16 cellular contexts compared by ENCODE assay signal in the genomic region with DNA sequence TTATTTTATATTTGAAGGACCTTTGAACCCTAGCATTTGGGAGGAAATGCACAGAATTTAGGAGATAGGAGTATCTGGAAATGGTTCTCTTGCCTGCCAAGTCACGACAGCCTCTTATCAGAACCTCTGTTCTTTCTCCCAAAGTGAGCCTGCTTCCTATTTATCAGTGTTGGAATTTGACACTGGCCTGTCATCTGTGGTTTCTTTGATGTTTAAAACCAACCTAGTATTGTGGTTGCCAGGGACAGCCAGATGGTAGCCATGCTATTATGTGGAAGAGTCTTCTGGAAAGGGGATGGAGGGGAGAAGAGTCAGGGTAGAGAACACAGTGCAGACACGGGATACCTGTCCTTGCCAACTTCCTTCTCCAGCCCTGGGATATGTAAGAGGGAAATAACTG. TPM values are rescaled to one million over a fixed set of nuclear protein-coding genes. Genes with fewer than 3 reads are reported as not detected.
DNase-seq lines count a peak whose midpoint lies in the region; ATAC-seq and TF ChIP-seq lines count a peak whose summit lies in the region.
"Had no signal": no experiment of that assay in that cellular context is flagged by ENCODE, and none has a peak within 500 bp of the region (broad histone marks: within the 10 kb centered on the region; RNA-seq: fewer than 3 reads in every experiment).

No MANE protein-coding gene starts in this region.

- no peak overlapping the region for H3K9ac ChIP-seq in endodermal cell (ENCODE audit: extremely low read depth, low read length, poor library complexity, severe bottlenecking)
- H3K9ac ChIP-seq: GM23248 had no signal

- no peak overlapping the region for H3K4me3 ChIP-seq in endodermal cell (ENCODE audit: low read length)
- no peak overlapping the region for H3K4me3 ChIP-seq in mesodermal cell (ENCODE audit: extremely low read depth, insufficient read depth, low read length, poor library complexity, severe bottlenecking)
- H3K4me3 ChIP-seq: GM23248, HAP-1 had no signal

- DNase-seq in ELF-1 (ENCODE audit: low read depth, low spot score) = peak; percentile 29
- DNase-seq in RPMI7951 (ENCODE audit: low read depth) = peak; percentile 60
- no peak for DNase-seq in endodermal cell
- no peak for DNase-seq in effector CD8-positive, alpha-beta T cell (lab: John Stamatoyannopoulos, UW)
- DNase-seq: BE2C; C1 segment of cervical spinal cord; Caco-2; CD4-positive, CD25-positive, alpha-beta regulatory T cell; CD8-positive, alpha-beta memory T cell; GDM1; GM23248 had no signal

- no peaks in the 10 kb centered on the region for H3K9me3 Mint-ChIP-seq in endodermal cell
- H3K9me3 Mint-ChIP-seq: CD8-positive, alpha-beta memory T cell had no signal

- H3K27me3 Mint-ChIP-seq in endodermal cell (ENCODE audit: insufficient read depth) = no peaks in the 10 kb centered on the region
- H3K27me3 Mint-ChIP-seq: CD4-positive, CD25-positive, alpha-beta regulatory T cell; CD8-positive, alpha-beta memory T cell had no signal

- no peak overlapping the region for H3K4me3 Mint-ChIP-seq in endodermal cell
- H3K4me3 Mint-ChIP-seq: CD4-positive, CD25-positive, alpha-beta regulatory T cell; CD8-positive, alpha-beta memory T cell had no signal

- no peaks in the 10 kb centered on the region for H3K27me3 ChIP-seq in endodermal cell (ENCODE audit: control insufficient read depth, insufficient read depth, low read length, poor library complexity, severe bottlenecking)
- H3K27me3 ChIP-seq: BE2C had no signal

- H3K4me1 Mint-ChIP-seq in endodermal cell = peaks cover 4% of the 10 kb centered on the region
- H3K4me1 Mint-ChIP-seq: CD8-positive, alpha-beta memory T cell had no signal

- H3K36me3 ChIP-seq in endodermal cell (ENCODE audit: control insufficient read depth, insufficient read depth, low read length) (peaks cover 82% of the 10 kb centered on the region), mesodermal cell (ENCODE audit: control insufficient read depth, insufficient read depth, low read length) (peaks cover 98% of the 10 kb centered on the region)

- TF ChIP-seq CTCF in endodermal cell (conservative IDR thresholded peaks at IDR 0.05) = no peak

- H3K4me1 ChIP-seq in endodermal cell (ENCODE audit: control insufficient read depth, insufficient read depth, low read length) = no peaks in the 10 kb centered on the region
- H3K4me1 ChIP-seq in mesodermal cell (ENCODE audit: control insufficient read depth, insufficient read depth, low read length, poor library complexity, severe bottlenecking) = peaks cover 12% of the 10 kb centered on the region
- H3K4me1 ChIP-seq: BE2C had no signal

- H3K27ac Mint-ChIP-seq in endodermal cell = peak overlapping the region; percentile 17

- H3K27ac ChIP-seq in endodermal cell (ENCODE audit: low read depth, low read length) (no peak overlapping the region), mesodermal cell (ENCODE audit: low read depth, low read length, severe bottlenecking) (peak overlapping the region; percentile 62)
- H3K27ac ChIP-seq: GM23248, HL-60 had no signal

- H3K36me3 Mint-ChIP-seq in endodermal cell (ENCODE audit: low read depth) = peaks cover 88% of the 10 kb centered on the region

- ATAC-seq in HG02588 (IDR thresholded peaks at IDR 0.05; ENCODE audit: unreplicated experiment) = no peak
- ATAC-seq in HG03439 (IDR thresholded peaks at IDR 0.05; ENCODE audit: unreplicated experiment) = no peak

- 92 to 100% methylated on average over 2 of the region's 2 CpGs for WGBS in endodermal cell (ENCODE audit: insufficient coverage in 1 of 2, insufficient read length in 1 of 2), 2 experiments
- WGBS in mesodermal cell (ENCODE audit: insufficient coverage in 2 of 2), 2 experiments = 100% methylated on average over 1 of the region's 2 CpGs

- H3K9me3 ChIP-seq in endodermal cell (ENCODE audit: control insufficient read depth, low read length) = no peaks in the 10 kb centered on the region
- no peaks in the 10 kb centered on the region for H3K9me3 ChIP-seq in mesodermal cell (ENCODE audit: control insufficient read depth, low read length)
- H3K9me3 ChIP-seq: BE2C, Caco-2, HAP-1 had no signal

RNA-seq across cellular contexts. Expression of gene ZNF282, which starts 21.1 kb away (rescaled TPM):
- total RNA-seq in RPMI7951 (2014; rRNA removed; shearing (Covaris generic)) = 8.3 and 12.1 TPM in 2 replicates
- total RNA-seq in endodermal cell = 10 to 100 TPM; 28.8 to 29.8 TPM
- 21.3 TPM for polyA plus RNA-seq in endodermal cell (2013, experiment 1 of 2)
- 19.3 TPM for polyA plus RNA-seq in endodermal cell (2013, experiment 2 of 2)
- 23.1 TPM for polyA plus RNA-seq in mesodermal cell (2013, experiment 1 of 2)
- 19.1 TPM for polyA plus RNA-seq in mesodermal cell (2013, experiment 2 of 2)

RNA-seq across cellular contexts. Expression of gene ZNF212, which starts 23.0 kb away (rescaled TPM):
- total RNA-seq in RPMI7951 (2014; rRNA removed; shearing (Covaris generic)) = 2.6 and 2.7 TPM in 2 replicates
- total RNA-seq in endodermal cell = 10 to 100 TPM; 15.8 to 17.6 TPM
- 12.5 TPM for polyA plus RNA-seq in endodermal cell (2013, experiment 1 of 2)
- 12.9 TPM for polyA plus RNA-seq in endodermal cell (2013, experiment 2 of 2)
- polyA plus RNA-seq in mesodermal cell (2013, experiment 1 of 2) = 9.9 TPM
- polyA plus RNA-seq in mesodermal cell (2013, experiment 2 of 2) = 7.2 TPM

RNA-seq across cellular contexts. Expression of gene ZNF783, which starts 45.6 kb away (rescaled TPM):
- 2.2 and 4.1 TPM in 2 replicates for total RNA-seq in RPMI7951 (2014; rRNA removed; shearing (Covaris generic))
- total RNA-seq in endodermal cell = 10 to 100 TPM; 12.1 to 13.2 TPM
- 9.0 TPM for polyA plus RNA-seq in endodermal cell (2013, experiment 1 of 2)
- polyA plus RNA-seq in endodermal cell (2013, experiment 2 of 2) = 6.3 TPM
- 7.6 TPM for polyA plus RNA-seq in mesodermal cell (2013, experiment 1 of 2)
- polyA plus RNA-seq in mesodermal cell (2013, experiment 2 of 2) = 6.6 TPM

Comparison
In these comparisons a context has a peak if more than half of its experiments do, and no peak if none do; other contexts are left out.
1. DNase-seq: peak in ELF-1 (single experiment) and RPMI7951 (single experiment); none in endodermal cell (single experiment) and effector CD8-positive, alpha-beta T cell (single experiment).